20 cellular contexts compared by ENCODE assay signal in genomic region chr2:241602720-241603119, GRCh38.
"Had no signal": no experiment of that assay in that cellular context is flagged by ENCODE, and none has a peak within 500 bp of the region (broad histone marks: within the 10 kb centered on the region; RNA-seq: fewer than 3 reads in every experiment).

No MANE protein-coding gene starts in this region.

- H3K4me3 Mint-ChIP-seq: IgD-negative memory B cell had no signal

- H3K27me3 ChIP-seq: MG63 had no signal

- FAIRE-seq: RCC 7860 had no signal

- H3K9me3 ChIP-seq: MG63, SK-N-SH had no signal

- H3K9ac ChIP-seq: SK-N-SH had no signal

- DNase-seq: Karpas-422, KBM-7, MG63, NCI-H1092, NCI-H1105 treated with DMSO at 0.1 percent for 48 hours, NCI-H1436, NCI-H2029, NCI-H2081 treated with DMSO at 0.1 percent for 48 hours, NCI-H2171, NCI-H226, NCI-H446, NCI-H510A, NCI-H524 treated with DMSO at 0.1 percent for 48 hours, NCI-H69, NCI-H774, RPMI8226, SHP77, SK-N-SH had no signal

- H3K27me3 Mint-ChIP-seq: IgD-negative memory B cell had no signal

- H3K9me3 Mint-ChIP-seq: IgD-negative memory B cell had no signal

- H3K4me3 ChIP-seq: MG63 had no signal

- H3K4me2 ChIP-seq: SK-N-SH had no signal
